In the genomic region with DNA sequence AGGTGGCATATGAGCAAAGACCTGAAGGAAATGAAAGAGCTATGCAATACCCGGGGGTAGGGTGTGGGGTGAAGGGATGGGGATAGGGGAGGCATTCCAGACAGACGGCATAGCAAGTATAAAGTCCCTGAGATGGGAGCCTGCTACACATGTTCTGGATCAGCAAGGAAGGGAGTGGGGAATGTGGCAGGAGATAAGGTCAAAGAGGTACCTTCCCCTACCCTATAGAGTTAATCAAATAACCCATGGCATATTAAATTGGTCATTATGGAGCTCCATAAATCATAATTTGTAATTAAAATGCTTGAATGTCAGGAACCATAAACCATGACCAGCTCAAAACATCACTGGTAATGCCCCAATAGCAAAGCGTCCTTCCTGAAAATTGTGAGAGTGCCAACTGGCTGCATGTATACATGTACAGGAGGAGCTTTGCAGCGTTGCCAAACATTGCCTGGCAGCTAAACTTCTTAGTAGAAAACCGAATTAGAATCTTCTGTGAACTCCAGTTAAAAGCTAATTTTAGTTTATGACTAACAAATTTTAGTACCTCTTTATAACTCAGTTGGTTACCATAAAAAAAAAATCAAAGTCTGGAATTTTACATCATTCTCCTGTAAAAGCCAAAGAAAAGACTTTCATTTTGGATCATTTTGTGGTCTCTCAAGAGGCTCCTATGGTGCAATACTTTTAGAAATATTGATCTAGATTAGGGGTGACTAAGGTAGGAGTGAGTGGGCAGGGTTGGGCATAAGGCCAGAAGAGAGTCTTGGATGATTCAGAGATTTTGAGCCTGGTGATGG, we compare ENCODE assay signal across 1 cellular context.
TF ChIP-seq lines count a peak whose summit lies in the region.

No MANE protein-coding gene starts in this region.

TF ChIP-seq in IMR-90, 13 proteins besides CTCF, POLR2A, EP300 and RAD21:
- no peak for TF ChIP-seq BHLHE40 (IDR thresholded peaks at IDR 0.05; ENCODE audit: low read depth, low read length)
- peak; percentile 90 for TF ChIP-seq CEBPB (IDR thresholded peaks at IDR 0.05; ENCODE audit: low read depth, low read length)
- no peak for TF ChIP-seq NFE2L2 (IDR thresholded peaks at IDR 0.05; ENCODE audit: low read depth, low read length)
- TF ChIP-seq SMC3 (IDR thresholded peaks at IDR 0.05; ENCODE audit: low read depth, low read length) = no peak
- TF ChIP-seq MAZ (IDR thresholded peaks at IDR 0.05; ENCODE audit: borderline replicate concordance, low read depth, low read length) = no peak
- TF ChIP-seq FOS (IDR thresholded peaks at IDR 0.05; ENCODE audit: low read depth, low read length) = 0 out of 2 replicates have a peak, but pooled peaks have one; percentile 17
